Comparison of ENCODE assay signal across 1 cellular context in the genomic region with DNA sequence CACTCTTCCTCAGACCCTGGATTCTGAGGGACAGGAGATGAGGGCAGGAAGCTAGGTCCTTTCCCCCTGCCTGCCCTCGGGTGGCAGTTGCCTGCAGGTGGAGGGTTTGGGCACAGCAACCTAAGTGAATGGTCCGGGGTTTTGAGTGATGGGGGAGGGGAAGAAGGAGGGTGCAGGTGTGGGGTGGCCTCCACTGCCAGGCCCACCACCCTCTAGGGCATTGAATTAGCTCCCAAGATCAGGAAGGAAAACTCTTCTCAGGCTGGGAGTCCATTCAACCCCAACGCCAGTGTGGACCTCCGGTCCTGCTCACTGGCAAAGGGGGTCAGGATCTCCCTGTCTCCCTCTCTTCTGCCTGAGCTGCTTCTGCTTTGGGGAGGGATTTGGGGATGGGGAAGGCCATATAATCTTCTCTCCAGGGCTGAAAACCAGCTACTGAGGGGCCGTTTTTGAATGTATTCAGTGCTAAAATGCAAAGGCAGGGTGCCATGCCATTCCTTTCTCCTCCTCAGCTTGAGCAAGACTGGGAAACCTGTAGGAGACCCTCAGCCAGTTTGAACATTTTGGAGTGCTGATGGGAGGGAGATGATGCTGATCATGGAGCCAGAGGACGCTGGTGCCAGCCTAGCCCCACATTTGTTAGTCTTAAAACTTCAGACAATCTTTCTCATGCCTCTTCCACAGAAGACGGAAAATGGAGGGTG.
TF ChIP-seq lines count a peak whose summit lies in the region.

No MANE protein-coding gene starts in this region.

TF ChIP-seq in K562, 482 proteins besides CTCF, POLR2A, EP300 and RAD21:
- TF ChIP-seq HMGN3 (IDR thresholded peaks at IDR 0.05; ENCODE audit: borderline replicate concordance, extremely low read depth, insufficient read length, low read depth, low read length) (no peak), YBX1 (IDR thresholded peaks at IDR 0.05) (no peak), SNRNP70 (optimal IDR thresholded peaks at IDR 0.05; ENCODE audit: low read depth, low read length) (no peak), SUPT5H (IDR thresholded peaks at IDR 0.05) (no peak), PYGO2 (tag; IDR thresholded peaks at IDR 0.05) (no peak), BRF1 (IDR thresholded peaks at IDR 0.05; ENCODE audit: borderline replicate concordance, extremely low read depth, insufficient read length) (no peak), KAT8 (IDR thresholded peaks at IDR 0.05; ENCODE audit: low read depth) (no peak), NFE2L1 (tag; IDR thresholded peaks at IDR 0.05; ENCODE audit: borderline replicate concordance, low read depth) (no peak), TEAD2 (tag; IDR thresholded peaks at IDR 0.05) (no peak), MED1 (CRISPR knock-in tag; IDR thresholded peaks at IDR 0.05; ENCODE audit: borderline replicate concordance) (no peak), CBX5 (IDR thresholded peaks at IDR 0.05; ENCODE audit: borderline replicate concordance, low read depth) (no peak), CBX3 (IDR thresholded peaks at IDR 0.05; ENCODE audit: borderline replicate concordance in 1 of 2, low read length in 2 of 2) (no peak), HNRNPK (IDR thresholded peaks at IDR 0.05; ENCODE audit: low read depth, low read length, poor library complexity, severe bottlenecking) (no peak)
- TF ChIP-seq, protein P1, sequence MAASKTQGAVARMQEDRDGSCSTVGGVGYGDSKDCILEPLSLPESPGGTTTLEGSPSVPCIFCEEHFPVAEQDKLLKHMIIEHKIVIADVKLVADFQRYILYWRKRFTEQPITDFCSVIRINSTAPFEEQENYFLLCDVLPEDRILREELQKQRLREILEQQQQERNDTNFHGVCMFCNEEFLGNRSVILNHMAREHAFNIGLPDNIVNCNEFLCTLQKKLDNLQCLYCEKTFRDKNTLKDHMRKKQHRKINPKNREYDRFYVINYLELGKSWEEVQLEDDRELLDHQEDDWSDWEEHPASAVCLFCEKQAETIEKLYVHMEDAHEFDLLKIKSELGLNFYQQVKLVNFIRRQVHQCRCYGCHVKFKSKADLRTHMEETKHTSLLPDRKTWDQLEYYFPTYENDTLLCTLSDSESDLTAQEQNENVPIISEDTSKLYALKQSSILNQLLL (CRISPR knock-in tag; IDR thresholded peaks at IDR 0.05; ENCODE audit: borderline replicate concordance): no peak
- TF ChIP-seq, protein P2, sequence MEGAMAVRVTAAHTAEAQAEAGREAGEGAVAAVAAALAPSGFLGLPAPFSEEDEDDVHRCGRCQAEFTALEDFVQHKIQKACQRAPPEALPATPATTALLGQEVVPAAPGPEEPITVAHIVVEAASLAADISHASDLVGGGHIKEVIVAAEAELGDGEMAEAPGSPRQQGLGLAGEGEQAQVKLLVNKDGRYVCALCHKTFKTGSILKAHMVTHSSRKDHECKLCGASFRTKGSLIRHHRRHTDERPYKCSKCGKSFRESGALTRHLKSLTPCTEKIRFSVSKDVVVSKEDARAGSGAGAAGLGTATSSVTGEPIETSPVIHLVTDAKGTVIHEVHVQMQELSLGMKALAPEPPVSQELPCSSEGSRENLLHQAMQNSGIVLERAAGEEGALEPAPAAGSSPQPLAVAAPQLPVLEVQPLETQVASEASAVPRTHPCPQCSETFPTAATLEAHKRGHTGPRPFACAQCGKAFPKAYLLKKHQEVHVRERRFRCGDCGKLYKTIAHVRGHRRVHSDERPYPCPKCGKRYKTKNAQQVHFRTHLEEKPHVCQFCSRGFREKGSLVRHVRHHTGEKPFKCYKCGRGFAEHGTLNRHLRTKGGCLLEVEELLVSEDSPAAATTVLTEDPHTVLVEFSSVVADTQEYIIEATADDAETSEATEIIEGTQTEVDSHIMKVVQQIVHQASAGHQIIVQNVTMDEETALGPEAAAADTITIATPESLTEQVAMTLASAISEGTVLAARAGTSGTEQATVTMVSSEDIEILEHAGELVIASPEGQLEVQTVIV (CRISPR knock-in tag; IDR thresholded peaks at IDR 0.05; ENCODE audit: borderline replicate concordance): no peak
- TF ChIP-seq, protein P3, sequence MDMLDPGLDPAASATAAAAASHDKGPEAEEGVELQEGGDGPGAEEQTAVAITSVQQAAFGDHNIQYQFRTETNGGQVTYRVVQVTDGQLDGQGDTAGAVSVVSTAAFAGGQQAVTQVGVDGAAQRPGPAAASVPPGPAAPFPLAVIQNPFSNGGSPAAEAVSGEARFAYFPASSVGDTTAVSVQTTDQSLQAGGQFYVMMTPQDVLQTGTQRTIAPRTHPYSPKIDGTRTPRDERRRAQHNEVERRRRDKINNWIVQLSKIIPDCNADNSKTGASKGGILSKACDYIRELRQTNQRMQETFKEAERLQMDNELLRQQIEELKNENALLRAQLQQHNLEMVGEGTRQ (CRISPR knock-in tag; IDR thresholded peaks at IDR 0.05): no peak
- TF ChIP-seq, protein P4, sequence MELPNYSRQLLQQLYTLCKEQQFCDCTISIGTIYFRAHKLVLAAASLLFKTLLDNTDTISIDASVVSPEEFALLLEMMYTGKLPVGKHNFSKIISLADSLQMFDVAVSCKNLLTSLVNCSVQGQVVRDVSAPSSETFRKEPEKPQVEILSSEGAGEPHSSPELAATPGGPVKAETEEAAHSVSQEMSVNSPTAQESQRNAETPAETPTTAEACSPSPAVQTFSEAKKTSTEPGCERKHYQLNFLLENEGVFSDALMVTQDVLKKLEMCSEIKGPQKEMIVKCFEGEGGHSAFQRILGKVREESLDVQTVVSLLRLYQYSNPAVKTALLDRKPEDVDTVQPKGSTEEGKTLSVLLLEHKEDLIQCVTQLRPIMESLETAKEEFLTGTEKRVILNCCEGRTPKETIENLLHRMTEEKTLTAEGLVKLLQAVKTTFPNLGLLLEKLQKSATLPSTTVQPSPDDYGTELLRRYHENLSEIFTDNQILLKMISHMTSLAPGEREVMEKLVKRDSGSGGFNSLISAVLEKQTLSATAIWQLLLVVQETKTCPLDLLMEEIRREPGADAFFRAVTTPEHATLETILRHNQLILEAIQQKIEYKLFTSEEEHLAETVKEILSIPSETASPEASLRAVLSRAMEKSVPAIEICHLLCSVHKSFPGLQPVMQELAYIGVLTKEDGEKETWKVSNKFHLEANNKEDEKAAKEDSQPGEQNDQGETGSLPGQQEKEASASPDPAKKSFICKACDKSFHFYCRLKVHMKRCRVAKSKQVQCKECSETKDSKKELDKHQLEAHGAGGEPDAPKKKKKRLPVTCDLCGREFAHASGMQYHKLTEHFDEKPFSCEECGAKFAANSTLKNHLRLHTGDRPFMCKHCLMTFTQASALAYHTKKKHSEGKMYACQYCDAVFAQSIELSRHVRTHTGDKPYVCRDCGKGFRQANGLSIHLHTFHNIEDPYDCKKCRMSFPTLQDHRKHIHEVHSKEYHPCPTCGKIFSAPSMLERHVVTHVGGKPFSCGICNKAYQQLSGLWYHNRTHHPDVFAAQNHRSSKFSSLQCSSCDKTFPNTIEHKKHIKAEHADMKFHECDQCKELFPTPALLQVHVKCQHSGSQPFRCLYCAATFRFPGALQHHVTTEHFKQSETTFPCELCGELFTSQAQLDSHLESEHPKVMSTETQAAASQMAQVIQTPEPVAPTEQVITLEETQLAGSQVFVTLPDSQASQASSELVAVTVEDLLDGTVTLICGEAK (IDR thresholded peaks at IDR 0.05): no peak
- TF ChIP-seq, protein P4 (CRISPR knock-in tag; IDR thresholded peaks at IDR 0.05): no peak
- TF ChIP-seq, protein P5, sequence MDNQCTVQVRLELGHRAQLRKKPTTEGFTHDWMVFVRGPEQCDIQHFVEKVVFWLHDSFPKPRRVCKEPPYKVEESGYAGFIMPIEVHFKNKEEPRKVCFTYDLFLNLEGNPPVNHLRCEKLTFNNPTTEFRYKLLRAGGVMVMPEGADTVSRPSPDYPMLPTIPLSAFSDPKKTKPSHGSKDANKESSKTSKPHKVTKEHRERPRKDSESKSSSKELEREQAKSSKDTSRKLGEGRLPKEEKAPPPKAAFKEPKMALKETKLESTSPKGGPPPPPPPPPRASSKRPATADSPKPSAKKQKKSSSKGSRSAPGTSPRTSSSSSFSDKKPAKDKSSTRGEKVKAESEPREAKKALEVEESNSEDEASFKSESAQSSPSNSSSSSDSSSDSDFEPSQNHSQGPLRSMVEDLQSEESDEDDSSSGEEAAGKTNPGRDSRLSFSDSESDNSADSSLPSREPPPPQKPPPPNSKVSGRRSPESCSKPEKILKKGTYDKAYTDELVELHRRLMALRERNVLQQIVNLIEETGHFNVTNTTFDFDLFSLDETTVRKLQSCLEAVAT (IDR thresholded peaks at IDR 0.05): no peak
- TF ChIP-seq, protein P6, sequence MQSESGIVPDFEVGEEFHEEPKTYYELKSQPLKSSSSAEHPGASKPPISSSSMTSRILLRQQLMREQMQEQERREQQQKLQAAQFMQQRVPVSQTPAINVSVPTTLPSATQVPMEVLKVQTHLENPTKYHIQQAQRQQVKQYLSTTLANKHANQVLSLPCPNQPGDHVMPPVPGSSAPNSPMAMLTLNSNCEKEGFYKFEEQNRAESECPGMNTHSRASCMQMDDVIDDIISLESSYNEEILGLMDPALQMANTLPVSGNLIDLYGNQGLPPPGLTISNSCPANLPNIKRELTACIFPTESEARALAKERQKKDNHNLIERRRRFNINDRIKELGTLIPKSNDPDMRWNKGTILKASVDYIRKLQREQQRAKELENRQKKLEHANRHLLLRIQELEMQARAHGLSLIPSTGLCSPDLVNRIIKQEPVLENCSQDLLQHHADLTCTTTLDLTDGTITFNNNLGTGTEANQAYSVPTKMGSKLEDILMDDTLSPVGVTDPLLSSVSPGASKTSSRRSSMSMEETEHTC (IDR thresholded peaks at IDR 0.05): no peak
- TF ChIP-seq, protein P7, sequence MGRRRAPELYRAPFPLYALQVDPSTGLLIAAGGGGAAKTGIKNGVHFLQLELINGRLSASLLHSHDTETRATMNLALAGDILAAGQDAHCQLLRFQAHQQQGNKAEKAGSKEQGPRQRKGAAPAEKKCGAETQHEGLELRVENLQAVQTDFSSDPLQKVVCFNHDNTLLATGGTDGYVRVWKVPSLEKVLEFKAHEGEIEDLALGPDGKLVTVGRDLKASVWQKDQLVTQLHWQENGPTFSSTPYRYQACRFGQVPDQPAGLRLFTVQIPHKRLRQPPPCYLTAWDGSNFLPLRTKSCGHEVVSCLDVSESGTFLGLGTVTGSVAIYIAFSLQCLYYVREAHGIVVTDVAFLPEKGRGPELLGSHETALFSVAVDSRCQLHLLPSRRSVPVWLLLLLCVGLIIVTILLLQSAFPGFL (CRISPR knock-in tag; IDR thresholded peaks at IDR 0.05): no peak
